Comparison of ENCODE assay signal across 1 cellular context in the genomic region with DNA sequence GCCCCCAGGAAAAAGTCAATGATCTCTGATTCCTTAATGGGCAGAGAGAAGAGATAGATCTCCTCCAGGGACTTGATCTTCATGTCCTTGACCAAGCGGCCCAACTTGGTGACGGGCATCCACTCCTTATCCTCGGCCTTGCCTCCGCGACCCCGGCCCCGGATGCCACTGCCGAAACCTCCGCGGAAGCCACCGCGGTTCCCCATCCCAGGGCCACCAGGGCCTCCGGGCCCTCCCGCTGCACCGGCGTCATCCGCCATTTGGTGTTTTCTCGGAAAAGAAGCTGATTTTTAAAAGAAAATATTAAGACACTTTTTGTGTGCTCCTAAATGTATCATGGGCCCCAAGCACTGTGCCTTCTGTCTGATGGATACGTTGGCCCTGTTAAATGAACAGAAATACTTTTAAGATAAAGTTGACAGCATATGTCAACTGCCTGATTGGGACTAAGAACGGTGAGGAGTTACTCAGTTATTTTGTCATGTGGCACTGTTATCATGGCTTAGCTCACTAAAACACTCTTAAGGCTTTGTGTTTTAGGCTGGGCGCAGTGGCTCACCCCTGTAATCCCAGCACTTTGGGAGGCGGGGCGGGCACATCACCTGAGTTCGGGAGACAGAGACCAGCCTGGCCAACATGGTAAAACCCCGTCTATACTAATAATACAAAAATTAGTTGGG. TPM values are rescaled to one million over a fixed set of nuclear protein-coding genes. Genes with fewer than 3 reads are reported as not detected.
"Had no signal": no experiment of that assay in that cellular context is flagged by ENCODE, and none has a peak within 500 bp of the region (broad histone marks: within the 10 kb centered on the region; RNA-seq: fewer than 3 reads in every experiment).

No MANE protein-coding gene starts in this region.

RNA-seq across cellular contexts. Expression of a gene that starts 13.3 kb away (rescaled TPM):
- polyA plus RNA-seq: naive thymus-derived CD8-positive, alpha-beta T cell had no signal
